In the genomic region with DNA sequence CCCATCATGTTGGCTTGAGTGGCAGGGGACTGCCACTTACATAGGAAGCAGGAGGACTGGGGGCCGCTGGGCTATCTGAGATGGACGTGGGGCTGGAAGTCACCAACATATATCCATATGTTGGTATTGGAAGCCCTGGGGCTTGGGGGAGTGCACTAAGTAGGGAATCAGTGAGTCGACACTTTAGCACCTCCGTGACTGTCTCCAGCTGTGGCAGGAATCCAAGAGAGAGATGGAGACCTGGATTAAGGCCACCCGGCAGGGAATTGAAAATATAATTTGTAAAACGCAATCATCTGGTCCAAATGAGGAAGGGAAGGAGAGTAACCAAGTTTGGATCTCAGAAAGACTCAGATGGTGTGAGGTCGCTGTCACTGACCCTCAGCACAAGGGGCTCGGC, we compare ENCODE assay signal across 30 cellular contexts.
"Had no signal": no experiment of that assay in that cellular context is flagged by ENCODE, and none has a peak within 500 bp of the region (broad histone marks: within the 10 kb centered on the region; RNA-seq: fewer than 3 reads in every experiment).

No MANE protein-coding gene starts in this region.

- H3K27me3 Mint-ChIP-seq: activated CD8-positive, alpha-beta T cell treated with anti-CD3 and anti-CD28 coated beads for 36 hours; stimulated activated naive CD8-positive, alpha-beta T cell treated with anti-CD3 and anti-CD28 coated beads, Interleukin-15, Interleukin-2, amounts not matched to agents 100 ng/mL and 50 ng/mL, for 24 hours had no signal

- H3K4me1 ChIP-seq: gastroesophageal sphincter, parathyroid adenoma, psoas muscle, sigmoid colon had no signal

- H3K27me3 ChIP-seq: hepatocyte had no signal

- H3K4me2 ChIP-seq: hepatocyte had no signal

- H3K4me3 ChIP-seq: gastroesophageal sphincter, hepatocyte, psoas muscle, sigmoid colon, thoracic aorta had no signal

- H3K4me1 Mint-ChIP-seq: activated T-helper 17 cell treated with anti-CD3 and anti-CD28 coated beads, Interleukin-2, amount 50 U/mL, for 72 hours had no signal

- H3K9ac ChIP-seq: parathyroid adenoma had no signal

- H3K9me3 Mint-ChIP-seq: activated CD8-positive, alpha-beta T cell treated with anti-CD3 and anti-CD28 coated beads for 36 hours; activated T-cell treated with anti-CD3 and anti-CD28 coated beads, Interleukin-2, amount 50 U/mL, for 4 hours; activated T-helper 17 cell treated with anti-CD3 and anti-CD28 coated beads, Interleukin-2, amount 50 U/mL, for 72 hours; dendritic cell treated with granulocyte-macrophage colony-stimulating factor and Interleukin-4, amounts not matched to agents 40 ng/mL and 50 ng/mL, for 4 days; endodermal cell; naive B cell; stimulated activated effector memory CD8-positive, alpha-beta T cell treated with anti-CD3 and anti-CD28 coated beads, Interleukin-12 subunit alpha, Interleukin-12 subunit beta, amount 100 ng/mL, for 72 hours; stimulated activated naive CD8-positive, alpha-beta T cell treated with anti-CD3 and anti-CD28 coated beads, Interleukin-15, Interleukin-2, amounts not matched to agents 100 ng/mL and 50 ng/mL, for 24 hours; T-helper 1 cell treated with Interleukin-12 subunit alpha and Interleukin-12 subunit beta and Interleukin-4 antibody, amounts not matched to agents 30 μg/mL and 1 μg/mL, for 36 hours; type B pancreatic cell had no signal

- ATAC-seq: activated CD8-positive, alpha-beta T cell treated with anti-CD3 and anti-CD28 coated beads for 36 hours; activated T-cell treated with anti-CD3 and anti-CD28 coated beads, Interleukin-2, amount 50 U/mL, for 4 hours; activated T-helper 17 cell treated with anti-CD3 and anti-CD28 coated beads, Interleukin-2, amount 50 U/mL, for 72 hours; gastroesophageal sphincter; left cardiac atrium; left ventricle myocardium superior; psoas muscle; stimulated activated effector memory CD8-positive, alpha-beta T cell treated with anti-CD3 and anti-CD28 coated beads, Interleukin-12 subunit alpha, Interleukin-12 subunit beta, amount 100 ng/mL, for 72 hours had no signal

- H3K27ac Mint-ChIP-seq: activated CD8-positive, alpha-beta T cell treated with anti-CD3 and anti-CD28 coated beads for 36 hours; activated T-helper 17 cell treated with anti-CD3 and anti-CD28 coated beads, Interleukin-2, amount 50 U/mL, for 72 hours; dendritic cell treated with granulocyte-macrophage colony-stimulating factor and Interleukin-4, amounts not matched to agents 40 ng/mL and 50 ng/mL, for 4 days; endodermal cell; stimulated activated effector memory CD8-positive, alpha-beta T cell treated with anti-CD3 and anti-CD28 coated beads, Interleukin-12 subunit alpha, Interleukin-12 subunit beta, amount 100 ng/mL, for 72 hours; stimulated activated naive CD8-positive, alpha-beta T cell treated with anti-CD3 and anti-CD28 coated beads, Interleukin-15, Interleukin-2, amounts not matched to agents 100 ng/mL and 50 ng/mL, for 24 hours; T-helper 1 cell treated with Interleukin-12 subunit alpha and Interleukin-12 subunit beta and Interleukin-4 antibody, amounts not matched to agents 30 μg/mL and 1 μg/mL, for 36 hours; type B pancreatic cell had no signal

- H3K9me3 ChIP-seq: psoas muscle, sigmoid colon, thoracic aorta had no signal

- H3K36me3 ChIP-seq: brain microvascular endothelial cell, gastroesophageal sphincter, sigmoid colon, thoracic aorta had no signal

- H2AFZ ChIP-seq: hepatocyte, parathyroid adenoma had no signal

- H3K36me3 Mint-ChIP-seq: naive B cell; stimulated activated effector memory CD8-positive, alpha-beta T cell treated with anti-CD3 and anti-CD28 coated beads, Interleukin-12 subunit alpha, Interleukin-12 subunit beta, amount 100 ng/mL, for 72 hours; type B pancreatic cell had no signal

- H3K4me3 Mint-ChIP-seq: activated CD8-positive, alpha-beta T cell treated with anti-CD3 and anti-CD28 coated beads for 36 hours; activated T-cell treated with anti-CD3 and anti-CD28 coated beads, Interleukin-2, amount 50 U/mL, for 4 hours; activated T-helper 17 cell treated with anti-CD3 and anti-CD28 coated beads, Interleukin-2, amount 50 U/mL, for 72 hours; dendritic cell treated with granulocyte-macrophage colony-stimulating factor and Interleukin-4, amounts not matched to agents 40 ng/mL and 50 ng/mL, for 4 days; endodermal cell; naive B cell; stimulated activated effector memory CD8-positive, alpha-beta T cell treated with anti-CD3 and anti-CD28 coated beads, Interleukin-12 subunit alpha, Interleukin-12 subunit beta, amount 100 ng/mL, for 72 hours; stimulated activated naive CD8-positive, alpha-beta T cell treated with anti-CD3 and anti-CD28 coated beads, Interleukin-15, Interleukin-2, amounts not matched to agents 100 ng/mL and 50 ng/mL, for 24 hours; T-helper 1 cell treated with Interleukin-12 subunit alpha and Interleukin-12 subunit beta and Interleukin-4 antibody, amounts not matched to agents 30 μg/mL and 1 μg/mL, for 36 hours; type B pancreatic cell had no signal

- H3K79me2 ChIP-seq: hepatocyte, parathyroid adenoma had no signal

- DNase-seq: activated CD4-positive, alpha-beta T cell treated with anti-CD3 and anti-CD28 coated beads for 1 hour; activated CD4-positive, alpha-beta T cell treated with anti-CD3 and anti-CD28 coated beads, Interleukin-2, amount 50 U/mL, for 1 hour; activated CD8-positive, alpha-beta T cell treated with anti-CD3 and anti-CD28 coated beads for 36 hours; activated gamma-delta T cell treated with Interleukin-2 at 50 U/mL for 16 hours; activated naive CD4-positive, alpha-beta T cell treated with anti-CD3 and anti-CD28 coated beads, Interleukin-2, amount 50 U/mL, for 16 hours; activated T-cell treated with anti-CD3 and anti-CD28 coated beads, Interleukin-2, amount 50 U/mL, for 4 hours; amniotic stem cell; brain microvascular endothelial cell; central memory CD4-positive, alpha-beta T cell; endodermal cell; left cardiac atrium; left ventricle myocardium superior; naive B cell; occipital lobe; psoas muscle; sigmoid colon; small intestine; stimulated activated CD4-positive, alpha-beta T cell treated with anti-CD3 and anti-CD28 coated beads, Interleukin-4, amount 100 ng/mL, for 24 hours; T1000 had no signal

- H3K27ac ChIP-seq: brain microvascular endothelial cell, epithelial cell of prostate, gastroesophageal sphincter, hepatocyte, parathyroid adenoma, psoas muscle, sigmoid colon, thoracic aorta had no signal
